8 cellular contexts compared by ENCODE assay signal in genomic region chr19:19064811-19065745, GRCh38. TPM values are rescaled to one million over a fixed set of nuclear protein-coding genes. Genes with fewer than 3 reads are reported as not detected.
DNase-seq lines count a peak whose midpoint lies in the region; ATAC-seq and TF ChIP-seq lines count a peak whose summit lies in the region.

No MANE protein-coding gene starts in this region.

- H3K36me3 ChIP-seq in KMS-11 (ENCODE audit: insufficient read depth) (no peaks in the 10 kb centered on the region), heart left ventricle (peaks cover 0 to under 1% (median 0%) of the 10 kb centered on the region in 9 donors)

- no peaks in the 10 kb centered on the region for H3K79me2 ChIP-seq in KMS-11 (ENCODE audit: insufficient read depth, low read depth)

- peak overlapping the region; percentile 65 for H3K27ac Mint-ChIP-seq in CD4-positive, alpha-beta T cell
- H3K27ac Mint-ChIP-seq in activated T-cell treated with anti-CD3 and anti-CD28 coated beads, Interleukin-2, amount 50 U/mL, for 72 hours = peak overlapping the region; percentile 14

- peaks cover 8% of the 10 kb centered on the region for H3K36me3 Mint-ChIP-seq in CD4-positive, alpha-beta T cell (ENCODE audit: low read depth)
- H3K36me3 Mint-ChIP-seq in activated T-cell treated with anti-CD3 and anti-CD28 coated beads, Interleukin-2, amount 50 U/mL, for 72 hours (ENCODE audit: insufficient read depth in 2 of 2) = no peaks in the 10 kb centered on the region

- H3K4me3 ChIP-seq in KMS-11 (IDR thresholded peaks at IDR 0.05; ENCODE audit: insufficient read depth, low read depth, low read length) (no peak overlapping the region), heart left ventricle (peak overlapping the region; percentile 51 to 95 (median 81)), skeletal muscle cell (ENCODE audit: low read depth, low read length) (peak overlapping the region; percentile 78)

- CTCF ChIA-PET in CD4-positive, alpha-beta T cell (lab: Charles Lee) = interaction anchor here (1.3 to 1.7 kb wide), 3 partner anchors 13 to 521 kb away, joined by 3 read pairs; no protein-coding TSS in a partner anchor

- peak overlapping the region; percentile 86 for H3K4me3 Mint-ChIP-seq in CD4-positive, alpha-beta T cell
- peak overlapping the region; percentile 83 to 95 for H3K4me3 Mint-ChIP-seq in activated T-cell treated with anti-CD3 and anti-CD28 coated beads, Interleukin-2, amount 50 U/mL, for 72 hours

- peak overlapping the region; percentile 50 for H3K4me2 ChIP-seq in KMS-11

- H3K27me3 Mint-ChIP-seq in CD4-positive, alpha-beta T cell = no peaks in the 10 kb centered on the region
- H3K27me3 Mint-ChIP-seq in activated T-cell treated with anti-CD3 and anti-CD28 coated beads, Interleukin-2, amount 50 U/mL, for 72 hours (ENCODE audit: low read depth) = no peaks in the 10 kb centered on the region

- no peaks in the 10 kb centered on the region for H3K27me3 ChIP-seq in CD4-positive, alpha-beta T cell (ENCODE audit: control insufficient read depth, insufficient read depth, low read length)
- no peaks in the 10 kb centered on the region for H3K27me3 ChIP-seq in KMS-11 (ENCODE audit: insufficient read depth, low read depth)
- H3K27me3 ChIP-seq in heart left ventricle = no peaks in the 10 kb centered on the region

- no peak for TF ChIP-seq CTCF in CD4-positive, alpha-beta T cell (IDR thresholded peaks at IDR 0.05)
- TF ChIP-seq CTCF in KMS-11 (conservative IDR thresholded peaks at IDR 0.05; ENCODE audit: low read depth, low read length) = no peak
- TF ChIP-seq CTCF in heart left ventricle (IDR thresholded peaks at IDR 0.05) = no peak

- peak in 2 of 10 experiments; percentile 8 to 9 for DNase-seq in CD4-positive, alpha-beta T cell
- peak; percentile 37 to 43 for DNase-seq in activated T-cell treated with anti-CD3 and anti-CD28 coated beads, Interleukin-2, amount 50 U/mL, for 72 hours
- DNase-seq in heart left ventricle (peak in 3 of 5 donors; percentile 33 to 64 (median 48)), skeletal muscle cell (ENCODE audit: low read depth) (no peak), NK-92 (lab: John Stamatoyannopoulos, UW; ENCODE audit: unreplicated experiment) (no peak), foreskin melanocyte (no peak), NCI-H1092 treated with DMSO at 0.1 percent for 48 hours (lab: John Stamatoyannopoulos, UW) (no peak)

- no peak overlapping the region; the same call in 1 of the 2 replicates for H3K9ac ChIP-seq in KMS-11

- no peaks in the 10 kb centered on the region for H4K20me1 ChIP-seq in KMS-11 (ENCODE audit: insufficient read depth)

- ATAC-seq in CD4-positive, alpha-beta T cell (ENCODE audit: poor library complexity) = no peak
- ATAC-seq in activated T-cell treated with anti-CD3 and anti-CD28 coated beads, Interleukin-2, amount 50 U/mL, for 72 hours (replicated peaks in 1 of 2) = no peak
- ATAC-seq in heart left ventricle = no peak

- TF ChIP-seq POLR2A in heart left ventricle (IDR thresholded peaks at IDR 0.05) = no peak

- H2AFZ ChIP-seq in KMS-11 (ENCODE audit: low read depth) = 0 out of 2 replicates have a peak overlapping the region, but pooled peaks have one; percentile 57

- H3K9me3 ChIP-seq in CD4-positive, alpha-beta T cell (ENCODE audit: control insufficient read depth, low read length) = no peaks in the 10 kb centered on the region
- no peaks in the 10 kb centered on the region for H3K9me3 ChIP-seq in heart left ventricle

- POLR2A ChIA-PET in CD4-positive, alpha-beta T cell (lab: Charles Lee) = interaction anchor here (0.6 to 1.0 kb wide), 4 partner anchors 22 to 913 kb away, joined by 3 read pairs; no protein-coding TSS in a partner anchor

- intact Hi-C loops in CD4-positive, alpha-beta T cell (cut with DNase I, micrococcal nuclease) = loop anchor here in 1 of 2 experiments (1.0 to 5.0 kb wide), 2 partner anchors 30 to 127 kb away; partner anchors contain the start of genes BORCS8 and RFXANK
- intact Hi-C loops in heart left ventricle (cut with DNase I) = loop anchor here in 3 of 10 donors (5.0 kb wide), 2 partner anchors 42 to 72 kb away; partner anchors contain the start of gene TMEM161A (in 2 of the 3)

- H3K4me1 Mint-ChIP-seq in CD4-positive, alpha-beta T cell (ENCODE audit: low read depth) = peaks cover 45% of the 10 kb centered on the region
- H3K4me1 Mint-ChIP-seq in activated T-cell treated with anti-CD3 and anti-CD28 coated beads, Interleukin-2, amount 50 U/mL, for 72 hours (ENCODE audit: low read depth) = peaks cover 39% of the 10 kb centered on the region

- peaks cover 17% of the 10 kb centered on the region for H3K4me1 ChIP-seq in KMS-11 (ENCODE audit: low read depth, poor library complexity, severe bottlenecking)
- H3K4me1 ChIP-seq in heart left ventricle = peaks cover 0 to 63% (median 48%) of the 10 kb centered on the region in 12 donors

- peak overlapping the region; percentile 61 for H3K27ac ChIP-seq in CD4-positive, alpha-beta T cell (ENCODE audit: low read depth, low read length)
- H3K27ac ChIP-seq in KMS-11 (no peak overlapping the region), heart left ventricle (peak overlapping the region in 10 of 12 donors; percentile 4 to 91 (median 37))

- WGBS in heart left ventricle, 4 donors = 3 to 6% (median 4%) methylated on average over 18 to 25 of the region's 25 CpGs

- no peaks in the 10 kb centered on the region for H3K9me3 Mint-ChIP-seq in CD4-positive, alpha-beta T cell
- H3K9me3 Mint-ChIP-seq in activated T-cell treated with anti-CD3 and anti-CD28 coated beads, Interleukin-2, amount 50 U/mL, for 72 hours = no peaks in the 10 kb centered on the region

RNA-seq across cellular contexts. Expression of gene SLC25A42, which starts 1.3 kb away (rescaled TPM):
- 10 to 100 TPM; 15.1 to 15.4 TPM for total RNA-seq in CD4-positive, alpha-beta T cell
- 10 to 100 TPM; 18.2 to 27.7 TPM for total RNA-seq in activated T-cell treated with anti-CD3 and anti-CD28 coated beads, Interleukin-2, amount 50 U/mL, for 72 hours
- total RNA-seq in heart left ventricle = 10 to 100 TPM; 15.7 to 28.0 (median 17.9) TPM
- polyA plus RNA-seq in heart left ventricle = 10 to 100 TPM; 15.6 to 21.1 TPM

RNA-seq across cellular contexts. Expression of gene ARMC6, which starts 31.7 kb away (rescaled TPM):
- total RNA-seq in CD4-positive, alpha-beta T cell = 1 to 10 TPM; 5.9 to 6.0 TPM
- 10 to 100 TPM; 20.4 to 22.8 TPM for total RNA-seq in activated T-cell treated with anti-CD3 and anti-CD28 coated beads, Interleukin-2, amount 50 U/mL, for 72 hours
- total RNA-seq in heart left ventricle = 10 to 100 TPM in 8 of 9 donors, 1 to 10 TPM in 1; 9.9 to 23.6 (median 18.0) TPM
- polyA plus RNA-seq in heart left ventricle = 10 to 100 TPM; 22.4 to 24.7 TPM

RNA-seq across cellular contexts. Expression of gene SUGP2, which starts 31.8 kb away (rescaled TPM):
- total RNA-seq in CD4-positive, alpha-beta T cell = 100 to 1,000 TPM; 106 to 110 TPM
- 100 to 1,000 TPM; 106 to 122 TPM for total RNA-seq in activated T-cell treated with anti-CD3 and anti-CD28 coated beads, Interleukin-2, amount 50 U/mL, for 72 hours
- total RNA-seq in heart left ventricle = 10 to 100 TPM; 36.1 to 76.5 (median 59.4) TPM
- 10 to 100 TPM; 36.8 to 47.8 TPM for polyA plus RNA-seq in heart left ventricle

Comparison
In these comparisons a context has a peak if more than half of its experiments do, and no peak if none do; other contexts are left out.
1. DNase-seq: peak in activated T-cell treated with anti-CD3 and anti-CD28 coated beads, Interleukin-2, amount 50 U/mL, for 72 hours (2 of 2) and heart left ventricle (3 of 5); none in skeletal muscle cell (single experiment), NK-92 (single experiment), foreskin melanocyte (single experiment) and NCI-H1092 treated with DMSO at 0.1 percent for 48 hours (single experiment).